Comparison of ENCODE assay signal across 17 cellular contexts in the genomic region with DNA sequence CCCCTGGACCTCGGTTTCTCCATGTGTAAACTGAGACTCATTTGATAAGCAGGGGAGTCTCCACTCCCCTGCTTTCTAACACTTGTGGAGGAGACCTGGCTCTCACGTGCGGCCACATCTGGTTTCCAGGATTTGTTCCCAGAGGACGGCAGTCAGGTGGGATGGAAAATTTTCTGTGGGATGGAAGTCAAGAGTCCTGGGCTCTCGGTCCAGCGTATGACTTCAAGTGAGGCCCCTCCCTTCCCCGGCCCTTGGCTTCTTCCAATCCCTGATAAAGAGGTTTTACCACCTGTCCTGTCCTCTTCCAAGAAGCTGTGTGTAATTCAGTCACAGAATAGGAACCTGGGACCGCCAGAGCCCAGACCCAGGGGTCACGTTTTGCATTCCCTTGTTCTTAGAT. TPM values are rescaled to one million over a fixed set of nuclear protein-coding genes. Genes with fewer than 3 reads are reported as not detected.
DNase-seq lines count a peak whose midpoint lies in the region; ATAC-seq and TF ChIP-seq lines count a peak whose summit lies in the region.
"Had no signal": no experiment of that assay in that cellular context is flagged by ENCODE, and none has a peak within 500 bp of the region (broad histone marks: within the 10 kb centered on the region; RNA-seq: fewer than 3 reads in every experiment).

No MANE protein-coding gene starts in this region.

- H3K9me3 ChIP-seq in esophagus muscularis mucosa: no peaks in the 10 kb centered on the region
- H3K9me3 ChIP-seq in psoas muscle: no peaks in the 10 kb centered on the region
- H3K9me3 ChIP-seq in uterus: no peaks in the 10 kb centered on the region
- H3K9me3 ChIP-seq in lower lobe of right lung: peaks cover 6% of the 10 kb centered on the region
- H3K9me3 ChIP-seq: HAP-1 had no signal

- no peaks in the 10 kb centered on the region for H3K27me3 ChIP-seq in esophagus muscularis mucosa
- no peaks in the 10 kb centered on the region for H3K27me3 ChIP-seq in psoas muscle (ENCODE audit: insufficient read depth in 3 of 3, low read length in 2 of 3)
- H3K27me3 ChIP-seq in uterus: no peaks in the 10 kb centered on the region
- H3K27me3 ChIP-seq in lower lobe of right lung (ENCODE audit: low read depth): no peaks in the 10 kb centered on the region

- peak overlapping the region; percentile 63 to 92 (median 90) for H3K27ac ChIP-seq in esophagus muscularis mucosa (replicated peaks in 1 of 4)
- H3K27ac ChIP-seq in psoas muscle: peak overlapping the region; percentile 90
- peak overlapping the region; percentile 64 to 94 for H3K27ac ChIP-seq in uterus
- no peak overlapping the region for H3K27ac ChIP-seq in lower lobe of right lung

- H3K36me3 ChIP-seq in esophagus muscularis mucosa (peaks cover 4 to 30% (median 11%) of the 10 kb centered on the region in 4 donors), psoas muscle (ENCODE audit: insufficient read depth in 1 of 2, low read depth in 1 of 2) (peaks cover 4 to 17% of the 10 kb centered on the region in 2 donors), uterus (no peaks in the 10 kb centered on the region), lower lobe of right lung (no peaks in the 10 kb centered on the region)
- H3K36me3 ChIP-seq: HAP-1 had no signal

- DNase-seq in esophagus muscularis mucosa (ENCODE audit: extremely low spot score) (no peak), left ventricle myocardium superior (peak; percentile 40), psoas muscle (no peak), uterus (peak; percentile 75 to 77), lower lobe of right lung (no peak)
- no peak for DNase-seq in activated T-cell treated with anti-CD3 and anti-CD28 coated beads, Interleukin-2, amount 50 U/mL, for 48 hours
- DNase-seq: C1 segment of cervical spinal cord, DND-41, NCI-H1417 treated with DMSO at 0.1 percent for 48 hours, NCI-H1930, NCI-H2171, NCI-H510A, NCI-H774, RPMI8226 had no signal

- WGBS in esophagus muscularis mucosa: 60% methylated on average over 9 of the region's 9 CpGs
- WGBS in psoas muscle, 3 donors: 28 to 37% (median 31%) methylated on average over 9 of the region's 9 CpGs

- H3K4me3 ChIP-seq in esophagus muscularis mucosa: no peak overlapping the region
- no peak overlapping the region for H3K4me3 ChIP-seq in psoas muscle
- H3K4me3 ChIP-seq in uterus: no peak overlapping the region
- H3K4me3 ChIP-seq in lower lobe of right lung: no peak overlapping the region
- H3K4me3 ChIP-seq: HAP-1, K562 had no signal

- TF ChIP-seq CTCF in esophagus muscularis mucosa (IDR thresholded peaks at IDR 0.05) (no peak), psoas muscle (IDR thresholded peaks at IDR 0.05) (no peak), uterus (IDR thresholded peaks at IDR 0.05) (no peak), lower lobe of right lung (IDR thresholded peaks at IDR 0.05) (no peak)

- no peak for TF ChIP-seq EP300 in esophagus muscularis mucosa (IDR thresholded peaks at IDR 0.05)

- no peak for TF ChIP-seq POLR2A in esophagus muscularis mucosa (IDR thresholded peaks at IDR 0.05; ENCODE audit: low read depth)
- TF ChIP-seq POLR2A in uterus (IDR thresholded peaks at IDR 0.05): no peak

- H3K4me1 ChIP-seq in esophagus muscularis mucosa (peaks cover 36 to 69% (median 59%) of the 10 kb centered on the region in 4 donors), psoas muscle (peaks cover 57% of the 10 kb centered on the region), uterus (peaks cover 0 to 7% of the 10 kb centered on the region in 2 donors), lower lobe of right lung (no peaks in the 10 kb centered on the region)
- H3K4me1 ChIP-seq: HAP-1 had no signal

- intact Hi-C loops in esophagus muscularis mucosa (cut with DNase I): no loop called here
- intact Hi-C loops in left ventricle myocardium superior (cut with micrococcal nuclease): no loop called here
- intact Hi-C loops in psoas muscle (cut with DNase I): loop anchor here in 1 of 2 donors (10.0 kb wide), 1 partner anchor 58 kb away; no protein-coding TSS in a partner anchor
- intact Hi-C loops in uterus (cut with DNase I; ENCODE audit: low total_unique reads): no loop called here
- intact Hi-C loops in lower lobe of right lung (cut with DNase I): no loop called here

- peak; percentile 50 for ATAC-seq in left ventricle myocardium superior
- ATAC-seq in psoas muscle: peak; percentile 30 to 52 (median 46)
- ATAC-seq in lower lobe of right lung: no peak
- no peak for ATAC-seq in HG02763 (IDR thresholded peaks at IDR 0.05; ENCODE audit: unreplicated experiment)
- ATAC-seq: K562 had no signal

RNA-seq across cellular contexts. Expression of gene TMOD1, which starts 35.0 kb away (rescaled TPM):
- total RNA-seq in esophagus muscularis mucosa (10 to 100 TPM; 68.4 to 97.6 (median 71.6) TPM), left ventricle myocardium superior (205 TPM), psoas muscle (100 to 1,000 TPM; 138 to 209 (median 167) TPM), uterus (10 to 100 TPM in 3 of 4 donors, 1 to 10 TPM in 1; 5.9 to 93.7 (median 22.2) TPM), lower lobe of right lung (7.9 TPM)
- 100 to 1,000 TPM in 2 of 3 donors, 10 to 100 TPM in 1; 65.4 to 286 (median 131) TPM for polyA plus RNA-seq in psoas muscle

Comparison
In these comparisons a context has a peak if more than half of its experiments do, and no peak if none do; other contexts are left out.
1. DNase-seq: peak in left ventricle myocardium superior (single experiment) and uterus (2 of 2); none in esophagus muscularis mucosa (single experiment), psoas muscle (0 of 2), activated T-cell treated with anti-CD3 and anti-CD28 coated beads, Interleukin-2, amount 50 U/mL, for 48 hours (0 of 2) and lower lobe of right lung (single experiment).
2. ATAC-seq: peak in left ventricle myocardium superior (single experiment) and psoas muscle (4 of 4); none in lower lobe of right lung (0 of 2) and HG02763 (single experiment).